9 cellular contexts compared by ENCODE assay signal in genomic region chr7:94375167-94375566, GRCh38. TPM values are rescaled to one million over a fixed set of nuclear protein-coding genes. Genes with fewer than 3 reads are reported as not detected.
DNase-seq lines count a peak whose midpoint lies in the region; ATAC-seq and TF ChIP-seq lines count a peak whose summit lies in the region.
"Had no signal": no experiment of that assay in that cellular context is flagged by ENCODE, and none has a peak within 500 bp of the region (broad histone marks: within the 10 kb centered on the region; RNA-seq: fewer than 3 reads in every experiment).

No MANE protein-coding gene starts in this region.

- H3K27me3 Mint-ChIP-seq in osteocyte (ENCODE audit: unreplicated experiment) (no peaks in the 10 kb centered on the region), Calu3 (ENCODE audit: unreplicated experiment) (no peaks in the 10 kb centered on the region)

- H3K27ac ChIP-seq in SK-N-MC (peak overlapping the region; percentile 99), gastroesophageal sphincter (peak overlapping the region; percentile 82 to 100 (median 92)), dorsolateral prefrontal cortex (peak overlapping the region in 15 of 59 donors; percentile 14 to 78 (median 43))

- peaks cover 19 to 48% (median 21%) of the 10 kb centered on the region in 3 donors for H3K4me1 ChIP-seq in gastroesophageal sphincter

- peak overlapping the region; percentile 69 for H3K4me3 Mint-ChIP-seq in osteocyte (ENCODE audit: unreplicated experiment)
- H3K4me3 Mint-ChIP-seq in Calu3 (ENCODE audit: low read depth, unreplicated experiment): no peak overlapping the region

- H3K36me3 ChIP-seq in SK-N-MC (ENCODE audit: insufficient read depth, low read length) (no peaks in the 10 kb centered on the region), gastroesophageal sphincter (no peaks in the 10 kb centered on the region)

- no peaks in the 10 kb centered on the region for H3K27me3 ChIP-seq in gastroesophageal sphincter
- H3K27me3 ChIP-seq in dorsolateral prefrontal cortex: peaks cover 0 to 4% (median 0%) of the 10 kb centered on the region in 45 donors

- WGBS in gastroesophageal sphincter (ENCODE audit: low coverage in 1 of 2), 2 donors: 0 to 20% methylated on average over 2 of the region's 2 CpGs

- intact Hi-C loops in dorsolateral prefrontal cortex (cut with DNase I): no loop called here
- intact Hi-C loops in Calu3 (cut with micrococcal nuclease; ENCODE audit: unreplicated experiment): no loop called here

- no TSS peak for BruUV-seq in Calu3 (replicated peaks; lab: Mats Ljungman, UMichigan)

- TF ChIP-seq CTCF in gastroesophageal sphincter (IDR thresholded peaks at IDR 0.05) (no peak), osteocyte (IDR thresholded peaks at IDR 0.05) (no peak), dorsolateral prefrontal cortex (IDR thresholded peaks at IDR 0.05 in 54 of 56, conservative IDR thresholded peaks at IDR 0.05 in 2 of 56; ENCODE audit: low read depth in 1 of 56, partially characterized antibody in 56 of 56) (no peak), Calu3 (IDR thresholded peaks at IDR 0.05; ENCODE audit: unreplicated experiment) (no peak)

- H3K9me3 ChIP-seq in SK-N-MC (ENCODE audit: low read depth, low read length) (no peaks in the 10 kb centered on the region), gastroesophageal sphincter (no peaks in the 10 kb centered on the region)

- ATAC-seq in gastroesophageal sphincter: peak; percentile 89
- ATAC-seq: PC-3 had no signal

- TF ChIP-seq EP300 in gastroesophageal sphincter (IDR thresholded peaks at IDR 0.05): no peak

- H3K9ac ChIP-seq in SK-N-MC (ENCODE audit: insufficient read length): peak overlapping the region; percentile 75

- H3K4me3 ChIP-seq in SK-N-MC (peak overlapping the region; percentile 75), gastroesophageal sphincter (peak overlapping the region; percentile 30 to 36), dorsolateral prefrontal cortex (peak overlapping the region in 1 of 59 donors; percentile 26)

- peaks cover 5% of the 10 kb centered on the region for H3K9me3 Mint-ChIP-seq in osteocyte (ENCODE audit: unreplicated experiment)
- no peaks in the 10 kb centered on the region for H3K9me3 Mint-ChIP-seq in Calu3 (ENCODE audit: low read depth, unreplicated experiment)

- CTCF ChIA-PET in Calu3 (lab: Charles Lee): no interaction called here

- H3K27ac Mint-ChIP-seq in osteocyte (ENCODE audit: unreplicated experiment) (peak overlapping the region; percentile 94), Calu3 (ENCODE audit: unreplicated experiment) (no peak overlapping the region)

- peaks cover 69% of the 10 kb centered on the region for H3K4me1 Mint-ChIP-seq in osteocyte (ENCODE audit: unreplicated experiment)
- H3K4me1 Mint-ChIP-seq in Calu3 (ENCODE audit: low read depth, unreplicated experiment): no peaks in the 10 kb centered on the region

- no peak for TF ChIP-seq POLR2A in gastroesophageal sphincter (IDR thresholded peaks at IDR 0.05)

- DNase-seq in AG20443 (ENCODE audit: low spot score): peak; percentile 70
- DNase-seq in SK-N-MC (ENCODE audit: low read depth, low spot score): peak; percentile 97
- DNase-seq in osteocyte (ENCODE audit: extremely low spot score, unreplicated experiment): no peak
- no peak for DNase-seq in SKM-1 treated with dmso at 0.1 percent for 144 hours (lab: John Stamatoyannopoulos, UW; ENCODE audit: unreplicated experiment)
- DNase-seq in HuH-7 (ENCODE audit: low spot score): no peak
- DNase-seq in dorsolateral prefrontal cortex: no peak
- DNase-seq in Calu3: no peak
- DNase-seq: PC-3 had no signal

- H3K36me3 Mint-ChIP-seq in osteocyte (ENCODE audit: unreplicated experiment) (peaks cover 4% of the 10 kb centered on the region), Calu3 (ENCODE audit: insufficient read depth, unreplicated experiment) (no peaks in the 10 kb centered on the region)

RNA-seq across cellular contexts. Expression of gene COL1A2, which starts 19.5 kb away (rescaled TPM):
- 100 to 1,000 TPM; 203 to 686 (median 311) TPM for total RNA-seq in gastroesophageal sphincter
- total RNA-seq in osteocyte: 7,492 and 7,869 TPM in 2 replicates
- total RNA-seq in dorsolateral prefrontal cortex: 10 to 100 TPM in 55 of 120 experiments, 1 to 10 TPM in 65; 2.1 to 73.5 (median 9.3) TPM
- not detected in 2 replicates for total RNA-seq in Calu3 (2022)
- total RNA-seq: PC-3 had no signal

Comparison
In these comparisons a context has a peak if more than half of its experiments do, and no peak if none do; other contexts are left out.
1. DNase-seq: peak in AG20443 (single experiment) and SK-N-MC (single experiment); none in osteocyte (single experiment), SKM-1 treated with dmso at 0.1 percent for 144 hours (single experiment), HuH-7 (single experiment), dorsolateral prefrontal cortex (0 of 10) and Calu3 (single experiment).
2. RNA of gene COL1A2, which starts 19.5 kb away (total RNA-seq): 7,492 to 7,869 TPM in osteocyte; 203 to 686 TPM in gastroesophageal sphincter, 2.1 to 73.5 TPM in dorsolateral prefrontal cortex and not detected in Calu3; every median in the first group is over 10 times any median in the second.